In the genomic region with DNA sequence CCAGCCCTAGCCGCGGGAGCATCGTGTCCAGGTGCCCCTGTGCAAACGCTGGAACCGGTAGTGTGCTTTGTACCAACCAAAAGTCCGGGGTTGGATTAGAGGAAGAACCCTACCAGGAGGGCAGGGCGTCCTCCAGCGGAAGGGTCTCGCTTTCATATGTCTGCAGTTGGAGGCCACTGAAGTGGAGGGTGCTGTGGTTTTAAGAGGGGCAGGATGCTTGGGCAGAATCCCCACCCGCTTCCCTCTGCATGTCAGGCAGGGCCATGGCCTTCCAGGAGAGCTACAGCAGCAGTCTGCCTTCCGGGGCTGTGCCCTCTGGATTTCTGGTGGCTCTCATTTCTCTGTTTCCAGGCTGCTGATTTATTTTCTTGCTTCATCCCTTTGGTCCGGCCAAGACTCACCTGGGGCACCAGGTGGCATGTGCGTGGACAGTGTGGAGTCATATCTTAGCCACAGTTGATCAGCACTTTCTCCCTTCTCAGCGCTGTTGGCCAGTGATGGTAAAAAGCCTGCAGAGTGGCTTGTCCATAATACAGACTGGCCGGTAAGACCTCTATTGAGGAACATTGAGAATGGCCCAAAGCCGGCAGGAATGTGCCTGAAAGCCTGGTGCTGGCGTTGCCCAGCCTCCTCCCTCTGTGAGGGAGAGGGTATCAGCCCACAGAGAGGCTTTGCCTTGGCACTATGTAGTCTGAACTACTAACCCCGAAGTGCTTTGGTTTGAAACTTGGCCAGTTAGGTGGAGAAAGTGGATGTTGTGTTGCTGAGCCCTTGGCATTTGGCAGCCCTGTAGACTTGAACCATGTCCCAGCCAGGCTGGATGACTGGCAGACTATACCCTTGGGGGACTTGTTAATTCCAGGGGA, we compare ENCODE assay signal across 8 cellular contexts. TPM values are rescaled to one million over a fixed set of nuclear protein-coding genes. Genes with fewer than 3 reads are reported as not detected.
A peak's percentile ranks its signal among the peaks of the same experiment; 100 is the strongest.
DNase-seq lines count a peak whose midpoint lies in the region; ATAC-seq and TF ChIP-seq lines count a peak whose summit lies in the region.

No MANE protein-coding gene starts in this region.

- no peak for DNase-seq in activated CD4-positive, alpha-beta T cell treated with anti-CD3 and anti-CD28 coated beads, Interleukin-2, amount 10 ng/mL, durations not matched to agents 24 days and 14 days
- no peak for DNase-seq in activated CD4-positive, alpha-beta T cell treated with anti-CD3 and anti-CD28 coated beads for 48 hours
- DNase-seq in adipocyte (ENCODE audit: low read depth) = no peak
- peak; percentile 68 for DNase-seq in islet precursor cell
- no peak for DNase-seq in suprapubic skin (ENCODE audit: low spot score in 2 of 2)
- DNase-seq in effector CD4-positive, alpha-beta T cell = no peak
- no peak for DNase-seq in NCI-H82 (lab: John Stamatoyannopoulos, UW)

- no peak for TF ChIP-seq EP300 in suprapubic skin (IDR thresholded peaks at IDR 0.05)

- intact Hi-C loops in activated CD4-positive, alpha-beta T cell treated with anti-CD3 and anti-CD28 coated beads, Interleukin-2, amount 10 ng/mL, durations not matched to agents 24 days and 14 days (cut with micrococcal nuclease) = loop anchor here (10.0 kb wide), 1 partner anchor 679 kb away; no protein-coding TSS in a partner anchor

- peak overlapping the region; percentile 48 for H3K27ac Mint-ChIP-seq in activated CD4-positive, alpha-beta T cell treated with anti-CD3 and anti-CD28 coated beads, Interleukin-2, amount 10 ng/mL, durations not matched to agents 24 days and 14 days

- TF ChIP-seq CTCF in suprapubic skin (IDR thresholded peaks at IDR 0.05) = no peak

- H3K4me3 ChIP-seq in adipocyte (ENCODE audit: low read length) (peak overlapping the region; percentile 84), suprapubic skin (peak overlapping the region; percentile 61)

- no peaks in the 10 kb centered on the region for H3K36me3 ChIP-seq in adipocyte (ENCODE audit: control insufficient read depth, insufficient read depth, low read length, severe bottlenecking)
- H3K36me3 ChIP-seq in suprapubic skin = no peaks in the 10 kb centered on the region

- no peaks in the 10 kb centered on the region for H3K9me3 Mint-ChIP-seq in activated CD4-positive, alpha-beta T cell treated with anti-CD3 and anti-CD28 coated beads, Interleukin-2, amount 10 ng/mL, durations not matched to agents 24 days and 14 days

- H3K27ac ChIP-seq in suprapubic skin = no peak overlapping the region

- ATAC-seq in HG03159 (IDR thresholded peaks at IDR 0.05; ENCODE audit: unreplicated experiment) = no peak

- H3K9ac ChIP-seq in adipocyte (ENCODE audit: low read length) = peak overlapping the region; percentile 82

- H3K4me1 ChIP-seq in adipocyte (ENCODE audit: control insufficient read depth, insufficient read depth, low read length) = peaks cover 21% of the 10 kb centered on the region
- peaks cover 31% of the 10 kb centered on the region for H3K4me1 ChIP-seq in suprapubic skin

- H3K27me3 ChIP-seq in adipocyte (replicated peaks; ENCODE audit: control insufficient read depth, insufficient read depth, low read length) (no peaks in the 10 kb centered on the region), suprapubic skin (no peaks in the 10 kb centered on the region)

- TF ChIP-seq POLR2A in suprapubic skin (IDR thresholded peaks at IDR 0.05) = no peak

- no peaks in the 10 kb centered on the region for H3K36me3 Mint-ChIP-seq in activated CD4-positive, alpha-beta T cell treated with anti-CD3 and anti-CD28 coated beads, Interleukin-2, amount 10 ng/mL, durations not matched to agents 24 days and 14 days (ENCODE audit: low read depth)

- 34% methylated on average over 16 of the region's 18 CpGs for WGBS in suprapubic skin

- H3K9me3 ChIP-seq in adipocyte (ENCODE audit: control insufficient read depth, low read length) (no peaks in the 10 kb centered on the region), suprapubic skin (no peaks in the 10 kb centered on the region)

- peak overlapping the region; percentile 42 for H3K4me3 Mint-ChIP-seq in activated CD4-positive, alpha-beta T cell treated with anti-CD3 and anti-CD28 coated beads, Interleukin-2, amount 10 ng/mL, durations not matched to agents 24 days and 14 days

- H3K27me3 Mint-ChIP-seq in activated CD4-positive, alpha-beta T cell treated with anti-CD3 and anti-CD28 coated beads, Interleukin-2, amount 10 ng/mL, durations not matched to agents 24 days and 14 days = peaks cover 62% of the 10 kb centered on the region

- H3K4me1 Mint-ChIP-seq in activated CD4-positive, alpha-beta T cell treated with anti-CD3 and anti-CD28 coated beads, Interleukin-2, amount 10 ng/mL, durations not matched to agents 24 days and 14 days = peaks cover 7% of the 10 kb centered on the region

RNA-seq across cellular contexts. Expression of a gene that starts 1.8 kb away (rescaled TPM):
- 2.3 and 3.8 TPM in 2 replicates for total RNA-seq in activated CD4-positive, alpha-beta T cell treated with anti-CD3 and anti-CD28 coated beads, Interleukin-2, amount 10 ng/mL, durations not matched to agents 24 days and 14 days
- total RNA-seq in suprapubic skin = 10 to 100 TPM; 14.1 to 30.7 (median 19.4) TPM
